Comparison of ENCODE assay signal across 22 cellular contexts in the genomic region with DNA sequence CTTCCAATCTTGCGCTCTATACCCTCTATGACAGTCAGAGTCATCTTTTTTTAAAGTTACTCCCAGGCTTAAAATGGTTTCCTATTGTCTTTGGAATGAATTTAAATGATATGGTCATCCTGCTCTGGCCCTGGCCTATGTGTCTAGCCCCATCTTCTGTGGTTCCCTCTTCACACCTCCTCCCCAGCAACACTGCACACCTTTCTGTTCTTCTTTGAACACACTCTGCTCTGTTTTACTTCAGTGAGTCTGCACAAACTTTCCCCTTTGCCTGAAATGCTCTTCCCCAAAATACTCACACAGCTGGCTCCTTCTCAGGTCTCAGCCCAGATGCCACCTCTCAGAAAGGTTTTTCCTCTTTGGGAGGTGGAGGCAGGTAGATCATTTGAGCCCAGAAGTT.
A peak's percentile ranks its signal among the peaks of the same experiment; 100 is the strongest.
DNase-seq lines count a peak whose midpoint lies in the region; ATAC-seq and TF ChIP-seq lines count a peak whose summit lies in the region.
"Had no signal": no experiment of that assay in that cellular context is flagged by ENCODE, and none has a peak within 500 bp of the region (broad histone marks: within the 10 kb centered on the region; RNA-seq: fewer than 3 reads in every experiment).

No MANE protein-coding gene starts in this region.

- TF ChIP-seq CTCF in natural killer cell (IDR thresholded peaks at IDR 0.05) = no peak

- peak overlapping the region; percentile 33 for H3K27ac Mint-ChIP-seq in activated CD4-positive, alpha-beta T cell treated with anti-CD3 and anti-CD28 coated beads for 36 hours
- H3K27ac Mint-ChIP-seq in CD8-positive, alpha-beta memory T cell = peak overlapping the region; percentile 90 to 100 (median 96)
- peak overlapping the region; percentile 27 for H3K27ac Mint-ChIP-seq in activated T-helper 1 cell treated with anti-CD3 and anti-CD28 coated beads, Interleukin-12 subunit alpha, Interleukin-12 subunit beta, Interleukin-2, Interleukin-4 antibody, amounts not matched to agents 30 ng/mL and 10 ng/mL and 1 ng/mL, durations not matched to agents 14 hours and 24 hours and 36 hours
- H3K27ac Mint-ChIP-seq in natural killer cell = peak overlapping the region; percentile 90 to 100
- H3K27ac Mint-ChIP-seq: activated CD4-positive, alpha-beta T cell treated with anti-CD3 and anti-CD28 coated beads, Interleukin-2, amount 10 ng/mL, durations not matched to agents 7 days and 5 days; dendritic cell treated with granulocyte-macrophage colony-stimulating factor and Interleukin-4, amounts not matched to agents 40 ng/mL and 50 ng/mL, for 4 days had no signal

- H3K27me3 ChIP-seq in CD8-positive, alpha-beta memory T cell (ENCODE audit: insufficient read depth, low read length, poor library complexity, severe bottlenecking) = no peaks in the 10 kb centered on the region
- H3K27me3 ChIP-seq: BE2C, upper lobe of right lung had no signal

- H3K27me3 Mint-ChIP-seq in activated CD4-positive, alpha-beta T cell treated with anti-CD3 and anti-CD28 coated beads for 36 hours = no peaks in the 10 kb centered on the region
- peaks cover 0 to 1% of the 10 kb centered on the region in 2 donors for H3K27me3 Mint-ChIP-seq in CD8-positive, alpha-beta memory T cell
- no peaks in the 10 kb centered on the region for H3K27me3 Mint-ChIP-seq in activated T-helper 1 cell treated with anti-CD3 and anti-CD28 coated beads, Interleukin-12 subunit alpha, Interleukin-12 subunit beta, Interleukin-2, Interleukin-4 antibody, amounts not matched to agents 30 ng/mL and 10 ng/mL and 1 ng/mL, durations not matched to agents 14 hours and 24 hours and 36 hours (ENCODE audit: insufficient read depth)
- H3K27me3 Mint-ChIP-seq in natural killer cell (ENCODE audit: low read depth in 2 of 2) = no peaks in the 10 kb centered on the region
- H3K27me3 Mint-ChIP-seq: activated CD4-positive, alpha-beta T cell treated with anti-CD3 and anti-CD28 coated beads, Interleukin-2, amount 10 ng/mL, durations not matched to agents 7 days and 5 days had no signal

- CTCF ChIA-PET in activated CD4-positive, alpha-beta T cell treated with anti-CD3 and anti-CD28 coated beads for 36 hours (lab: Charles Lee) = interaction anchor here (0.7 kb wide), 1 partner anchor 252 kb away, joined by 3 read pairs; no protein-coding TSS in a partner anchor
- CTCF ChIA-PET in CD8-positive, alpha-beta memory T cell (lab: Charles Lee) = interaction anchor here (1.3 to 2.9 kb wide), 2 partner anchors 14 to 31 kb away, joined by 3 to 7 read pairs; no protein-coding TSS in a partner anchor

- no peak overlapping the region for H3K27ac ChIP-seq in CD8-positive, alpha-beta memory T cell (ENCODE audit: low read depth, low read length)
- H3K27ac ChIP-seq: HL-60, upper lobe of right lung had no signal

- peaks cover 89% of the 10 kb centered on the region for H3K36me3 Mint-ChIP-seq in activated CD4-positive, alpha-beta T cell treated with anti-CD3 and anti-CD28 coated beads for 36 hours (ENCODE audit: low read depth)
- H3K36me3 Mint-ChIP-seq in CD8-positive, alpha-beta memory T cell = peaks cover 32 to 98% (median 43%) of the 10 kb centered on the region in 3 donors
- H3K36me3 Mint-ChIP-seq in activated T-helper 1 cell treated with anti-CD3 and anti-CD28 coated beads, Interleukin-12 subunit alpha, Interleukin-12 subunit beta, Interleukin-2, Interleukin-4 antibody, amounts not matched to agents 30 ng/mL and 10 ng/mL and 1 ng/mL, durations not matched to agents 14 hours and 24 hours and 36 hours (ENCODE audit: low read depth) = peaks cover 78% of the 10 kb centered on the region
- H3K36me3 Mint-ChIP-seq in natural killer cell = no peaks in the 10 kb centered on the region

- no peaks in the 10 kb centered on the region for H3K36me3 ChIP-seq in CD8-positive, alpha-beta memory T cell (ENCODE audit: insufficient read depth, low read length)
- H3K36me3 ChIP-seq: BE2C, upper lobe of right lung had no signal

- intact Hi-C loops in activated CD4-positive, alpha-beta T cell treated with anti-CD3 and anti-CD28 coated beads for 36 hours (cut with DNase I, micrococcal nuclease) = no loop called here
- intact Hi-C loops in activated T-helper 1 cell treated with anti-CD3 and anti-CD28 coated beads, Interleukin-12 subunit alpha, Interleukin-12 subunit beta, Interleukin-2, Interleukin-4 antibody, amounts not matched to agents 30 ng/mL and 10 ng/mL and 1 ng/mL, durations not matched to agents 14 hours and 24 hours and 36 hours (cut with micrococcal nuclease) = no loop called here
- intact Hi-C loops in natural killer cell (cut with micrococcal nuclease) (loop anchor here (5.0 kb wide), 1 partner anchor 37 kb away; no protein-coding TSS in a partner anchor), left colon (cut with DNase I, micrococcal nuclease) (no loop called here)

- no peak for ATAC-seq in activated CD4-positive, alpha-beta T cell treated with anti-CD3 and anti-CD28 coated beads for 36 hours
- ATAC-seq in natural killer cell = no peak
- ATAC-seq in left colon = no peak
- ATAC-seq: HCT116, upper lobe of right lung had no signal

- H3K9me3 Mint-ChIP-seq in activated CD4-positive, alpha-beta T cell treated with anti-CD3 and anti-CD28 coated beads for 36 hours (ENCODE audit: low read depth) = no peaks in the 10 kb centered on the region
- no peaks in the 10 kb centered on the region for H3K9me3 Mint-ChIP-seq in CD8-positive, alpha-beta memory T cell
- no peaks in the 10 kb centered on the region for H3K9me3 Mint-ChIP-seq in activated T-helper 1 cell treated with anti-CD3 and anti-CD28 coated beads, Interleukin-12 subunit alpha, Interleukin-12 subunit beta, Interleukin-2, Interleukin-4 antibody, amounts not matched to agents 30 ng/mL and 10 ng/mL and 1 ng/mL, durations not matched to agents 14 hours and 24 hours and 36 hours
- H3K9me3 Mint-ChIP-seq in natural killer cell = no peaks in the 10 kb centered on the region
- H3K9me3 Mint-ChIP-seq: activated CD4-positive, alpha-beta T cell treated with anti-CD3 and anti-CD28 coated beads, Interleukin-2, amount 10 ng/mL, durations not matched to agents 7 days and 5 days; dendritic cell treated with granulocyte-macrophage colony-stimulating factor and Interleukin-4, amounts not matched to agents 40 ng/mL and 50 ng/mL, for 4 days had no signal

- peaks cover 99% of the 10 kb centered on the region for H3K4me1 ChIP-seq in CD8-positive, alpha-beta memory T cell (ENCODE audit: insufficient read depth, low read length)

- H3K4me3 Mint-ChIP-seq in activated CD4-positive, alpha-beta T cell treated with anti-CD3 and anti-CD28 coated beads for 36 hours = no peak overlapping the region
- H3K4me3 Mint-ChIP-seq in CD8-positive, alpha-beta memory T cell = peak overlapping the region; percentile 3 to 81 (median 69)
- H3K4me3 Mint-ChIP-seq in activated T-helper 1 cell treated with anti-CD3 and anti-CD28 coated beads, Interleukin-12 subunit alpha, Interleukin-12 subunit beta, Interleukin-2, Interleukin-4 antibody, amounts not matched to agents 30 ng/mL and 10 ng/mL and 1 ng/mL, durations not matched to agents 14 hours and 24 hours and 36 hours = no peak overlapping the region
- H3K4me3 Mint-ChIP-seq in natural killer cell = peak overlapping the region; percentile 82
- H3K4me3 Mint-ChIP-seq: activated CD4-positive, alpha-beta T cell treated with anti-CD3 and anti-CD28 coated beads, Interleukin-2, amount 10 ng/mL, durations not matched to agents 7 days and 5 days; dendritic cell treated with granulocyte-macrophage colony-stimulating factor and Interleukin-4, amounts not matched to agents 40 ng/mL and 50 ng/mL, for 4 days had no signal

- peaks cover 93% of the 10 kb centered on the region for H3K4me1 Mint-ChIP-seq in activated CD4-positive, alpha-beta T cell treated with anti-CD3 and anti-CD28 coated beads for 36 hours
- peaks cover 95 to 100% (median 100%) of the 10 kb centered on the region in 3 donors for H3K4me1 Mint-ChIP-seq in CD8-positive, alpha-beta memory T cell
- peaks cover 78% of the 10 kb centered on the region for H3K4me1 Mint-ChIP-seq in activated T-helper 1 cell treated with anti-CD3 and anti-CD28 coated beads, Interleukin-12 subunit alpha, Interleukin-12 subunit beta, Interleukin-2, Interleukin-4 antibody, amounts not matched to agents 30 ng/mL and 10 ng/mL and 1 ng/mL, durations not matched to agents 14 hours and 24 hours and 36 hours (ENCODE audit: low read depth)
- peaks cover 97 to 99% of the 10 kb centered on the region in 2 donors for H3K4me1 Mint-ChIP-seq in natural killer cell

- no peak overlapping the region for H3K4me3 ChIP-seq in CD8-positive, alpha-beta memory T cell (ENCODE audit: low read length)
- H3K4me3 ChIP-seq: upper lobe of right lung had no signal

- POLR2A ChIA-PET in activated CD4-positive, alpha-beta T cell treated with anti-CD3 and anti-CD28 coated beads for 36 hours (lab: Charles Lee) = interaction anchor here (0.6 kb wide), 1 partner anchor 24 kb away, joined by 4 read pairs; no protein-coding TSS in a partner anchor
- POLR2A ChIA-PET in CD8-positive, alpha-beta memory T cell (lab: Charles Lee) = interaction anchor here (1.0 kb wide), 1 partner anchor 16 kb away, joined by 4 read pairs; no protein-coding TSS in a partner anchor

- no peaks in the 10 kb centered on the region for H3K9me3 ChIP-seq in CD8-positive, alpha-beta memory T cell (ENCODE audit: low read length)
- H3K9me3 ChIP-seq: BE2C, upper lobe of right lung had no signal

- DNase-seq in activated CD4-positive, alpha-beta T cell treated with anti-CD3 and anti-CD28 coated beads for 36 hours = no peak
- DNase-seq in activated CD4-positive, alpha-beta T cell treated with anti-CD3 and anti-CD28 coated beads for 1 hour = no peak
- DNase-seq in CD8-positive, alpha-beta memory T cell = no peak
- DNase-seq in activated T-helper 1 cell treated with anti-CD3 and anti-CD28 coated beads, Interleukin-12 subunit alpha, Interleukin-12 subunit beta, Interleukin-2, Interleukin-4 antibody, amounts not matched to agents 30 ng/mL and 10 ng/mL and 1 ng/mL, durations not matched to agents 14 hours and 24 hours and 36 hours (ENCODE audit: low spot score) = no peak
- DNase-seq in natural killer cell = no peak
- DNase-seq in left colon = no peak
- no peak for DNase-seq in HT-29 (ENCODE audit: low spot score)
- no peak for DNase-seq in globus pallidus (ENCODE audit: low spot score)
- DNase-seq: activated CD4-positive, alpha-beta T cell treated with anti-CD3 and anti-CD28 coated beads, Interleukin-2, amount 10 ng/mL, durations not matched to agents 7 days and 5 days; activated T-cell treated with anti-CD3 and anti-CD28 coated beads, Interleukin-2, amount 50 U/mL, for 1 hour; BE2C; DMS 273 treated with DMSO at 0.1 percent for 48 hours; hippocampal formation; IMR-90; islet precursor cell; NCI-H146; NCI-H774; stimulated activated CD4-positive, alpha-beta T cell treated with anti-CD3 and anti-CD28 coated beads, Interleukin-1b, Interleukin-23, amount 100 ng/mL, for 48 hours; upper lobe of right lung had no signal

Comparison
In these comparisons a context has a peak if more than half of its experiments do, and no peak if none do; other contexts are left out.
1. H3K27ac Mint-ChIP-seq: peak in every context shown above with its lines; median percentile 96 in CD8-positive, alpha-beta memory T cell; 95 in natural killer cell; 33 in activated CD4-positive, alpha-beta T cell treated with anti-CD3 and anti-CD28 coated beads for 36 hours; 27 in activated T-helper 1 cell treated with anti-CD3 and anti-CD28 coated beads, Interleukin-12 subunit alpha, Interleukin-12 subunit beta, Interleukin-2, Interleukin-4 antibody, amounts not matched to agents 30 ng/mL and 10 ng/mL and 1 ng/mL, durations not matched to agents 14 hours and 24 hours and 36 hours.
2. H3K4me3 Mint-ChIP-seq: peak in CD8-positive, alpha-beta memory T cell (7 of 7) and natural killer cell (single experiment); none in activated CD4-positive, alpha-beta T cell treated with anti-CD3 and anti-CD28 coated beads for 36 hours (single experiment) and activated T-helper 1 cell treated with anti-CD3 and anti-CD28 coated beads, Interleukin-12 subunit alpha, Interleukin-12 subunit beta, Interleukin-2, Interleukin-4 antibody, amounts not matched to agents 30 ng/mL and 10 ng/mL and 1 ng/mL, durations not matched to agents 14 hours and 24 hours and 36 hours (single experiment).